1 cellular context compared by ENCODE assay signal in genomic region chr1:8083739-8084484, GRCh38.
A peak's percentile ranks its signal among the peaks of the same experiment; 100 is the strongest.
TF ChIP-seq lines count a peak whose summit lies in the region.

No MANE protein-coding gene starts in this region.

TF ChIP-seq in HepG2, 621 proteins besides CTCF, POLR2A, EP300 and RAD21 (continued from another document and continues in another):
- peak; percentile 95 for TF ChIP-seq RERE (CRISPR knock-in tag; IDR thresholded peaks at IDR 0.05; ENCODE audit: low read depth)
- no peak for TF ChIP-seq ZC3H13 (CRISPR knock-in tag; IDR thresholded peaks at IDR 0.05)
- TF ChIP-seq SIX4 (CRISPR knock-in tag; IDR thresholded peaks at IDR 0.05), result peak; percentile 44; the same call in 1 of the 2 replicates
- 0 out of 2 replicates have a peak, but pooled peaks have one; percentile 36 for TF ChIP-seq HOXA5 (CRISPR knock-in tag; IDR thresholded peaks at IDR 0.05)
- peak; percentile 70 for TF ChIP-seq ZMYM4 (CRISPR knock-in tag; IDR thresholded peaks at IDR 0.05)
- peak in 1 of 2 experiments; percentile 62; a peak in 2 of 4 replicates for TF ChIP-seq ATF4 (CRISPR knock-in tag; IDR thresholded peaks at IDR 0.05)
- no peak for TF ChIP-seq ZNF569 (CRISPR knock-in tag; IDR thresholded peaks at IDR 0.05; ENCODE audit: borderline replicate concordance)
- peak; percentile 90; the same call in 1 of the 2 replicates for TF ChIP-seq GATA4 (IDR thresholded peaks at IDR 0.05; ENCODE audit: borderline replicate concordance, low read depth)
- peak; percentile 92 for TF ChIP-seq HDAC2 (CRISPR knock-in tag; IDR thresholded peaks at IDR 0.05)
- TF ChIP-seq GATAD2A (CRISPR knock-in tag; IDR thresholded peaks at IDR 0.05), result peak; percentile 97
- peak; percentile 98 for TF ChIP-seq FOXP4 (CRISPR knock-in tag; IDR thresholded peaks at IDR 0.05)
- TF ChIP-seq HHEX (CRISPR knock-in tag; IDR thresholded peaks at IDR 0.05), result peak; percentile 88
- TF ChIP-seq ZNF503 (CRISPR knock-in tag; IDR thresholded peaks at IDR 0.05), result peak; percentile 90
- no peak for TF ChIP-seq ZNF577 (CRISPR knock-in tag; IDR thresholded peaks at IDR 0.05; ENCODE audit: borderline replicate concordance, low read depth)
- TF ChIP-seq MIER3 (CRISPR knock-in tag; IDR thresholded peaks at IDR 0.05; ENCODE audit: borderline replicate concordance), result peak; percentile 78; the same call in 1 of the 2 replicates
- TF ChIP-seq ZNF563 (CRISPR knock-in tag; IDR thresholded peaks at IDR 0.05), result no peak
- TF ChIP-seq GABPA (IDR thresholded peaks at IDR 0.05; ENCODE audit: low read depth, low read length), result no peak
- peak; percentile 19; the same call in 1 of the 2 replicates for TF ChIP-seq GABPA (CRISPR knock-in tag; IDR thresholded peaks at IDR 0.05; ENCODE audit: low read depth)
- peak; percentile 87 for TF ChIP-seq TCF7 (IDR thresholded peaks at IDR 0.05; ENCODE audit: low read depth)
- TF ChIP-seq MAX (IDR thresholded peaks at IDR 0.05), result 0 out of 2 replicates have a peak, but pooled peaks have one; percentile 40
- TF ChIP-seq ZNF331 (CRISPR knock-in tag; IDR thresholded peaks at IDR 0.05), result peak; percentile 70
- TF ChIP-seq HNF1B (CRISPR knock-in tag; IDR thresholded peaks at IDR 0.05), result peak; percentile 66; the same call in 1 of the 2 replicates
- TF ChIP-seq ZNF772 (CRISPR knock-in tag; IDR thresholded peaks at IDR 0.05), result 0 out of 2 replicates have a peak, but pooled peaks have one; percentile 42
- TF ChIP-seq TCF12 (IDR thresholded peaks at IDR 0.05), result no peak
- peak; percentile 81; the same call in 1 of the 2 replicates for TF ChIP-seq TCF12 (CRISPR knock-in tag; IDR thresholded peaks at IDR 0.05)
- peak; percentile 96 for TF ChIP-seq NCOA2 (CRISPR knock-in tag; IDR thresholded peaks at IDR 0.05)
- TF ChIP-seq KDM6A (CRISPR knock-in tag; IDR thresholded peaks at IDR 0.05; ENCODE audit: low read depth), result peak; percentile 51; the same call in 1 of the 2 replicates
- TF ChIP-seq ZBTB26 (CRISPR knock-in tag; IDR thresholded peaks at IDR 0.05; ENCODE audit: borderline replicate concordance), result peak; percentile 26; the same call in 1 of the 2 replicates
- TF ChIP-seq ARID4A (CRISPR knock-in tag; IDR thresholded peaks at IDR 0.05; ENCODE audit: borderline replicate concordance), result peak; percentile 29; the same call in 1 of the 2 replicates
- peak; percentile 68 for TF ChIP-seq PATZ1 (CRISPR knock-in tag; IDR thresholded peaks at IDR 0.05)
- no peak for TF ChIP-seq ZNF691 (CRISPR knock-in tag; IDR thresholded peaks at IDR 0.05; ENCODE audit: borderline replicate concordance, low read depth)
- no peak for TF ChIP-seq ZNF230 (CRISPR knock-in tag; IDR thresholded peaks at IDR 0.05)
- TF ChIP-seq ARID3A (IDR thresholded peaks at IDR 0.05; ENCODE audit: low read depth, low read length), result peak; percentile 87
